2 cellular contexts compared by ENCODE assay signal in genomic region chr2:65056990-65057375, GRCh38.
TF ChIP-seq lines count a peak whose summit lies in the region.

No MANE protein-coding gene starts in this region.

TF ChIP-seq in A549, 52 proteins besides CTCF, POLR2A, EP300 and RAD21 (continued from another document):
- TF ChIP-seq ESRRA (IDR thresholded peaks at IDR 0.05; ENCODE audit: borderline replicate concordance, low read length), result no peak
- TF ChIP-seq FOSB (CRISPR knock-in tag; IDR thresholded peaks at IDR 0.05), result no peak

TF ChIP-seq in IMR-90, 13 proteins besides CTCF, POLR2A, EP300 and RAD21 (continued from another document):
- TF ChIP-seq RFX5 (IDR thresholded peaks at IDR 0.05; ENCODE audit: low read depth, low read length), result no peak
- TF ChIP-seq ELK1 (IDR thresholded peaks at IDR 0.05; ENCODE audit: borderline replicate concordance, low read depth, low read length), result no peak
- TF ChIP-seq MXI1 (IDR thresholded peaks at IDR 0.05; ENCODE audit: borderline replicate concordance, low read depth, low read length), result no peak
- no peak for TF ChIP-seq MAZ (IDR thresholded peaks at IDR 0.05; ENCODE audit: borderline replicate concordance, low read depth, low read length)
